ENCODE assay signal across 14 cellular contexts in genomic region chr1:53948291-53948690, GRCh38. TPM values are rescaled to one million over a fixed set of nuclear protein-coding genes. Genes with fewer than 3 reads are reported as not detected.
DNase-seq lines count a peak whose midpoint lies in the region; ATAC-seq and TF ChIP-seq lines count a peak whose summit lies in the region.
"Had no signal": no experiment of that assay in that cellular context is flagged by ENCODE, and none has a peak within 500 bp of the region (broad histone marks: within the 10 kb centered on the region; RNA-seq: fewer than 3 reads in every experiment).

No MANE protein-coding gene starts in this region.

- peaks cover 7% of the 10 kb centered on the region for H3K36me3 ChIP-seq in CD8-positive, alpha-beta memory T cell (ENCODE audit: insufficient read depth, low read length)
- peaks cover 0 to 16% (median 0%) of the 10 kb centered on the region in 3 experiments for H3K36me3 ChIP-seq in naive thymus-derived CD4-positive, alpha-beta T cell (ENCODE audit: control insufficient read depth in 2 of 3, insufficient read depth in 3 of 3, low read length in 3 of 3)

- H3K4me3 ChIP-seq in AG10803 (ENCODE audit: low read length) = no peak overlapping the region
- no peak overlapping the region for H3K4me3 ChIP-seq in CD8-positive, alpha-beta memory T cell (ENCODE audit: low read length)
- H3K4me3 ChIP-seq in naive thymus-derived CD4-positive, alpha-beta T cell (ENCODE audit: low read length) = no peak overlapping the region
- H3K4me3 ChIP-seq: K562, SJCRH30 had no signal

- no peaks in the 10 kb centered on the region for H3K27me3 Mint-ChIP-seq in CD8-positive, alpha-beta memory T cell
- no peaks in the 10 kb centered on the region for H3K27me3 Mint-ChIP-seq in activated naive CD8-positive, alpha-beta T cell treated with anti-CD3 and anti-CD28 coated beads, Interleukin-2, amount 50 U/mL, for 24 hours
- no peaks in the 10 kb centered on the region for H3K27me3 Mint-ChIP-seq in naive thymus-derived CD4-positive, alpha-beta T cell

- POLR2A ChIA-PET in CD8-positive, alpha-beta memory T cell (lab: Charles Lee) = no interaction called here
- POLR2A ChIA-PET in naive thymus-derived CD4-positive, alpha-beta T cell (lab: Charles Lee) = interaction anchor here (0.6 kb wide), 1 partner anchor 12 kb away, joined by 4 read pairs; no protein-coding TSS in a partner anchor

- CTCF ChIA-PET in CD8-positive, alpha-beta memory T cell (lab: Charles Lee) = interaction anchor here (0.6 to 4.1 kb wide), 4 partner anchors 11 to 88 kb away, joined by 3 to 27 read pairs (median 6); no protein-coding TSS in a partner anchor
- CTCF ChIA-PET in naive thymus-derived CD4-positive, alpha-beta T cell (lab: Charles Lee) = interaction anchor here (0.9 to 4.5 kb wide), 6 partner anchors 8 to 91 kb away, joined by 3 to 56 read pairs (median 4); no protein-coding TSS in a partner anchor

- intact Hi-C loops in naive thymus-derived CD4-positive, alpha-beta T cell (cut with micrococcal nuclease) = loop anchor here (5.0 to 10.0 kb wide), 7 partner anchors 539 to 1891 kb away; partner anchors contain the start of genes BTF3L4 (in 1 of the 2), MAGOH (in 1 of the 2), TTC22 (in 1 of the 2) and TTC4 (in 1 of the 2)

- H3K27ac ChIP-seq in CD8-positive, alpha-beta memory T cell (ENCODE audit: low read depth, low read length) = no peak overlapping the region
- no peak overlapping the region for H3K27ac ChIP-seq in naive thymus-derived CD4-positive, alpha-beta T cell (ENCODE audit: low read depth, low read length)
- H3K27ac ChIP-seq: SJCRH30 had no signal

- no peaks in the 10 kb centered on the region for H3K9me3 Mint-ChIP-seq in CD8-positive, alpha-beta memory T cell
- H3K9me3 Mint-ChIP-seq in activated naive CD8-positive, alpha-beta T cell treated with anti-CD3 and anti-CD28 coated beads, Interleukin-2, amount 50 U/mL, for 24 hours = no peaks in the 10 kb centered on the region
- H3K9me3 Mint-ChIP-seq in naive thymus-derived CD4-positive, alpha-beta T cell = no peaks in the 10 kb centered on the region
- H3K9me3 Mint-ChIP-seq: CD8-positive, alpha-beta T cell had no signal

- H3K4me3 Mint-ChIP-seq in CD8-positive, alpha-beta memory T cell = peak overlapping the region in 5 of 7 donors; percentile 49 to 83 (median 80)
- peak overlapping the region; percentile 75 for H3K4me3 Mint-ChIP-seq in activated naive CD8-positive, alpha-beta T cell treated with anti-CD3 and anti-CD28 coated beads, Interleukin-2, amount 50 U/mL, for 24 hours
- peak overlapping the region in 6 of 10 donors; percentile 25 to 97 (median 72) for H3K4me3 Mint-ChIP-seq in naive thymus-derived CD4-positive, alpha-beta T cell

- TF ChIP-seq CTCF in AG10803 (conservative IDR thresholded peaks at IDR 0.05; ENCODE audit: low read length) = no peak

- peaks cover 28% of the 10 kb centered on the region for H3K4me1 ChIP-seq in CD8-positive, alpha-beta memory T cell (ENCODE audit: insufficient read depth, low read length)
- H3K4me1 ChIP-seq in naive thymus-derived CD4-positive, alpha-beta T cell (ENCODE audit: control insufficient read depth in 2 of 2, insufficient read depth in 2 of 2, low read length in 2 of 2) = peaks cover 17 to 19% of the 10 kb centered on the region in 2 donors

- H3K9me3 ChIP-seq in CD8-positive, alpha-beta memory T cell (ENCODE audit: low read length) = no peaks in the 10 kb centered on the region
- no peaks in the 10 kb centered on the region for H3K9me3 ChIP-seq in naive thymus-derived CD4-positive, alpha-beta T cell (ENCODE audit: control insufficient read depth in 2 of 3, low read length in 3 of 3)
- H3K9me3 ChIP-seq: SJCRH30 had no signal

- peaks cover 28 to 49% (median 46%) of the 10 kb centered on the region in 3 donors for H3K4me1 Mint-ChIP-seq in CD8-positive, alpha-beta memory T cell
- peaks cover 36% of the 10 kb centered on the region for H3K4me1 Mint-ChIP-seq in activated naive CD8-positive, alpha-beta T cell treated with anti-CD3 and anti-CD28 coated beads, Interleukin-2, amount 50 U/mL, for 24 hours
- H3K4me1 Mint-ChIP-seq in naive thymus-derived CD4-positive, alpha-beta T cell = peaks cover 26 to 52% (median 48%) of the 10 kb centered on the region in 7 donors

- H3K27me3 ChIP-seq in CD8-positive, alpha-beta memory T cell (ENCODE audit: insufficient read depth, low read length, poor library complexity, severe bottlenecking) = no peaks in the 10 kb centered on the region
- no peaks in the 10 kb centered on the region for H3K27me3 ChIP-seq in naive thymus-derived CD4-positive, alpha-beta T cell (ENCODE audit: control insufficient read depth in 2 of 2, insufficient read depth in 2 of 2, low read length in 2 of 2)
- H3K27me3 ChIP-seq: SJCRH30 had no signal

- ATAC-seq in activated naive CD8-positive, alpha-beta T cell treated with anti-CD3 and anti-CD28 coated beads, Interleukin-2, amount 50 U/mL, for 24 hours = no peak
- no peak for ATAC-seq in naive thymus-derived CD4-positive, alpha-beta T cell
- no peak for ATAC-seq in HG03520 (IDR thresholded peaks at IDR 0.05; ENCODE audit: unreplicated experiment)
- ATAC-seq: CD8-positive, alpha-beta T cell; K562 had no signal

- peak; percentile 24 for DNase-seq in AG10803 (ENCODE audit: low read depth)
- no peak for DNase-seq in CD8-positive, alpha-beta memory T cell
- DNase-seq in activated naive CD8-positive, alpha-beta T cell treated with anti-CD3 and anti-CD28 coated beads, Interleukin-2, amount 50 U/mL, for 24 hours = no peak
- DNase-seq in naive thymus-derived CD4-positive, alpha-beta T cell = no peak
- DNase-seq in middle frontal gyrus (ENCODE audit: extremely low spot score, low spot score) = no peak
- no peak for DNase-seq in DMS53 (lab: John Stamatoyannopoulos, UW)
- DNase-seq in RKO (ENCODE audit: low spot score) = no peak

- H3K36me3 Mint-ChIP-seq in CD8-positive, alpha-beta memory T cell = peaks cover 0 to 30% (median 9%) of the 10 kb centered on the region in 3 donors
- peaks cover 17% of the 10 kb centered on the region for H3K36me3 Mint-ChIP-seq in activated naive CD8-positive, alpha-beta T cell treated with anti-CD3 and anti-CD28 coated beads, Interleukin-2, amount 50 U/mL, for 24 hours (ENCODE audit: low read depth)
- peaks cover 3 to 15% (median 11%) of the 10 kb centered on the region in 5 donors for H3K36me3 Mint-ChIP-seq in naive thymus-derived CD4-positive, alpha-beta T cell

- H3K27ac Mint-ChIP-seq in CD8-positive, alpha-beta memory T cell = peak overlapping the region in 2 of 8 donors; percentile 51 to 81
- no peak overlapping the region for H3K27ac Mint-ChIP-seq in activated naive CD8-positive, alpha-beta T cell treated with anti-CD3 and anti-CD28 coated beads, Interleukin-2, amount 50 U/mL, for 24 hours
- peak overlapping the region in 5 of 9 donors; percentile 6 to 70 (median 42) for H3K27ac Mint-ChIP-seq in naive thymus-derived CD4-positive, alpha-beta T cell
- H3K27ac Mint-ChIP-seq: CD8-positive, alpha-beta T cell had no signal

RNA-seq across cellular contexts. Expression of gene LRRC42, which starts 2.1 kb away (rescaled TPM):
- 10 to 100 TPM; 23.6 to 25.7 TPM for total RNA-seq in CD8-positive, alpha-beta memory T cell
- polyA plus RNA-seq in CD8-positive, alpha-beta memory T cell = 8.3 TPM
- total RNA-seq in naive thymus-derived CD4-positive, alpha-beta T cell = 10 to 100 TPM in 1 of 5 experiments, 1 to 10 TPM in 4; 6.2 to 20.3 (median 7.8) TPM
- polyA plus RNA-seq in naive thymus-derived CD4-positive, alpha-beta T cell = 10 to 100 TPM in 1 of 2 donors, 1 to 10 TPM in 1; 7.7 to 13.8 TPM

RNA-seq across cellular contexts. Expression of gene IFT25, which starts 2.8 kb away (rescaled TPM):
- total RNA-seq in CD8-positive, alpha-beta memory T cell = 10 to 100 TPM; 57.2 to 57.8 TPM
- 59.9 TPM for polyA plus RNA-seq in CD8-positive, alpha-beta memory T cell
- 10 to 100 TPM; 17.5 to 59.9 (median 41.3) TPM for total RNA-seq in naive thymus-derived CD4-positive, alpha-beta T cell
- 10 to 100 TPM; 38.0 to 53.7 TPM for polyA plus RNA-seq in naive thymus-derived CD4-positive, alpha-beta T cell

RNA-seq across cellular contexts. Expression of gene DIO1, which starts 54.3 kb away (rescaled TPM):
- not detected for total RNA-seq in CD8-positive, alpha-beta memory T cell
- not detected for polyA plus RNA-seq in CD8-positive, alpha-beta memory T cell
- total RNA-seq in naive thymus-derived CD4-positive, alpha-beta T cell = not detected
- not detected for polyA plus RNA-seq in naive thymus-derived CD4-positive, alpha-beta T cell
- total RNA-seq: CD8-positive, alpha-beta T cell; glomerular endothelial cell; K562; kidney epithelial cell; pulmonary artery endothelial cell; SJCRH30 had no signal
- polyA plus RNA-seq: K562 had no signal

RNA-seq across cellular contexts. Expression of gene YIPF1, which starts 58.7 kb away (rescaled TPM):
- 10 to 100 TPM; 17.2 to 17.4 TPM for total RNA-seq in CD8-positive, alpha-beta memory T cell
- polyA plus RNA-seq in CD8-positive, alpha-beta memory T cell = 30.7 TPM
- 10 to 100 TPM; 10.5 to 18.0 (median 16.3) TPM for total RNA-seq in naive thymus-derived CD4-positive, alpha-beta T cell
- 10 to 100 TPM; 20.6 to 27.4 TPM for polyA plus RNA-seq in naive thymus-derived CD4-positive, alpha-beta T cell
